In genomic region chr17:67245073-67245693, GRCh38 we compare ENCODE assay signal across 8 cellular contexts. TPM values are rescaled to one million over a fixed set of nuclear protein-coding genes. Genes with fewer than 3 reads are reported as not detected.
DNase-seq lines count a peak whose midpoint lies in the region; ATAC-seq and TF ChIP-seq lines count a peak whose summit lies in the region.

Gene HELZ (minus strand): TSS chr17:67245196. CDS start chr17:67218804, 26,392 bp downstream.

- H3K27me3 ChIP-seq in H7 (ENCODE audit: control insufficient read depth, insufficient read depth, low read length): no peaks in the 10 kb centered on the region
- H3K27me3 ChIP-seq in gastroesophageal sphincter: no peaks in the 10 kb centered on the region
- no peaks in the 10 kb centered on the region for H3K27me3 ChIP-seq in neuronal stem cell (ENCODE audit: control insufficient read depth in 3 of 3, insufficient read depth in 3 of 3, low read depth in 1 of 3, low read length in 3 of 3)

- peak within 1 kb of the TSS; percentile 77 for H3K4me2 ChIP-seq in neuronal stem cell (ENCODE audit: insufficient read depth, low read length, poor library complexity, severe bottlenecking)

- H3K4ac ChIP-seq in neuronal stem cell (ENCODE audit: low read length): peak within 1 kb of the TSS; percentile 93

- ATAC-seq in gastroesophageal sphincter: peak; percentile 80

- H3K27ac ChIP-seq in gastroesophageal sphincter: peak within 1 kb of the TSS; percentile 62 to 88 (median 82)
- H3K27ac ChIP-seq in neuronal stem cell (replicated peaks; ENCODE audit: low read length): peak within 1 kb of the TSS; percentile 84

- peaks cover 0 to 55% (median 19%) of the 10 kb centered on the region in 3 donors for H3K4me1 ChIP-seq in gastroesophageal sphincter
- peaks cover 5 to 9% of the 10 kb centered on the region in 2 donors for H3K4me1 ChIP-seq in neuronal stem cell (ENCODE audit: control insufficient read depth in 2 of 2, insufficient read depth in 1 of 2, low read depth in 1 of 2, low read length in 2 of 2)

- no peak for TF ChIP-seq POLR2A in gastroesophageal sphincter (IDR thresholded peaks at IDR 0.05)

- no peaks in the 10 kb centered on the region; the same call in 1 of the 2 replicates for H3K36me3 ChIP-seq in H7 (replicated peaks; ENCODE audit: control insufficient read depth, insufficient read depth, low read length)
- no peaks in the 10 kb centered on the region for H3K36me3 ChIP-seq in gastroesophageal sphincter
- H3K36me3 ChIP-seq in neuronal stem cell (replicated peaks in 1 of 2; ENCODE audit: control insufficient read depth in 2 of 2, insufficient read depth in 2 of 2, low read length in 2 of 2): peaks cover 0 to 17% of the 10 kb centered on the region in 2 donors

- no peak within 1 kb of the TSS for H4K91ac ChIP-seq in neuronal stem cell (ENCODE audit: low read depth, low read length, poor library complexity)

- peak within 1 kb of the TSS; percentile 99 for H2BK5ac ChIP-seq in neuronal stem cell (ENCODE audit: low read length)

- no peak for TF ChIP-seq EP300 in gastroesophageal sphincter (IDR thresholded peaks at IDR 0.05)

- DNase-seq in DMS114 treated with DMSO at 0.1 percent for 48 hours (lab: John Stamatoyannopoulos, UW; ENCODE audit: unreplicated experiment): peak; percentile 76
- DNase-seq in H7: peak; percentile 93
- peak; percentile 90 for DNase-seq in NAMALWA (ENCODE audit: low spot score)
- peak; percentile 85 for DNase-seq in SK-N-DZ (ENCODE audit: low spot score)
- DNase-seq in activated naive CD4-positive, alpha-beta T cell (lab: John Stamatoyannopoulos, UW): peak in 3 of 4 experiments; percentile 36 to 62 (median 49)
- DNase-seq in neuronal stem cell (ENCODE audit: low spot score): peak; percentile 66

- H3K9ac ChIP-seq in neuronal stem cell (ENCODE audit: low read depth, low read length, poor library complexity): peak within 1 kb of the TSS; percentile 88

- H2BK12ac ChIP-seq in neuronal stem cell (ENCODE audit: low read length): no peak within 1 kb of the TSS

- H2BK120ac ChIP-seq in neuronal stem cell (ENCODE audit: low read depth, low read length): peak within 1 kb of the TSS; percentile 87

- H3K4me3 ChIP-seq in H7 (ENCODE audit: insufficient read depth, low read depth, low read length) (peak within 1 kb of the TSS; percentile 88), gastroesophageal sphincter (peak within 1 kb of the TSS; percentile 93 to 99), neuronal stem cell (ENCODE audit: low read length in 2 of 2) (peak within 1 kb of the TSS; percentile 90 to 99)

- 0% methylated on average over 9 of the region's 67 CpGs; no CpG with 5 or more reads in 1 of the 2 donors for WGBS in gastroesophageal sphincter (ENCODE audit: low coverage in 1 of 2), 2 donors
- WGBS in neuronal stem cell (ENCODE audit: extremely low coverage in 2 of 2, insufficient read length in 2 of 2, insufficient replicate concordance in 1 of 2), 2 donors: no CpG with 5 or more reads among the region's 67 CpGs

- peaks cover 5% of the 10 kb centered on the region for H3K79me1 ChIP-seq in neuronal stem cell (ENCODE audit: low read depth, low read length)

- H4K8ac ChIP-seq in neuronal stem cell (ENCODE audit: low read depth, low read length): no peak within 1 kb of the TSS

- TF ChIP-seq CTCF in gastroesophageal sphincter (IDR thresholded peaks at IDR 0.05): peak in 3 of 4 experiments; percentile 3 to 24 (median 4)
- no peak for TF ChIP-seq CTCF in subcutaneous adipose tissue (IDR thresholded peaks at IDR 0.05; ENCODE audit: low read depth)

- H2AK5ac ChIP-seq in neuronal stem cell (ENCODE audit: low read depth, low read length): peak within 1 kb of the TSS; percentile 88

- H3K9me3 ChIP-seq in gastroesophageal sphincter (no peaks in the 10 kb centered on the region), neuronal stem cell (replicated peaks in 1 of 2; ENCODE audit: control insufficient read depth in 2 of 2, insufficient read depth in 1 of 2, low read depth in 1 of 2, low read length in 2 of 2) (no peaks in the 10 kb centered on the region)

- H2AFZ ChIP-seq in neuronal stem cell (ENCODE audit: low read length): peak within 1 kb of the TSS; percentile 99

- peak within 1 kb of the TSS; percentile 89 for H3K23ac ChIP-seq in neuronal stem cell (ENCODE audit: low read depth, low read length, poor library complexity)

- H3K18ac ChIP-seq in neuronal stem cell (ENCODE audit: low read length): peak within 1 kb of the TSS; percentile 99

- peak within 1 kb of the TSS; percentile 71 for H3K14ac ChIP-seq in neuronal stem cell (ENCODE audit: low read length)

- H2BK15ac ChIP-seq in neuronal stem cell (ENCODE audit: low read length): peak within 1 kb of the TSS; percentile 67

RNA-seq across cellular contexts. Expression of gene HELZ, which starts in this region (rescaled TPM):
- total RNA-seq in H7 (2014; rRNA removed; shearing (Covaris generic)): 15.6 and 21.7 TPM in 2 replicates
- 12.2 and 13.6 TPM in 2 replicates for polyA plus RNA-seq in SK-N-DZ (2014; cell fraction: cytosol; rRNA removed)
- 5.8 and 9.7 TPM in 2 replicates for polyA plus RNA-seq in SK-N-DZ (2014; cell fraction: nucleus; rRNA removed)
- total RNA-seq in gastroesophageal sphincter: 10 to 100 TPM; 43.7 to 70.2 (median 58.3) TPM
- 10.0 TPM for polyA plus RNA-seq in neuronal stem cell (2013, experiment 1 of 2)
- polyA plus RNA-seq in neuronal stem cell (2013, experiment 2 of 2): 10.7 TPM
- 10 to 100 TPM; 74.5 to 83.0 (median 76.8) TPM for total RNA-seq in subcutaneous adipose tissue

Comparison
In these comparisons a context has a peak if more than half of its experiments do, and no peak if none do; other contexts are left out.
1. Peak in every context shown above with its lines: DNase-seq, ATAC-seq, H3K4me3 ChIP-seq and H3K27ac ChIP-seq.